Comparison of ENCODE assay signal across 12 cellular contexts in the genomic region with DNA sequence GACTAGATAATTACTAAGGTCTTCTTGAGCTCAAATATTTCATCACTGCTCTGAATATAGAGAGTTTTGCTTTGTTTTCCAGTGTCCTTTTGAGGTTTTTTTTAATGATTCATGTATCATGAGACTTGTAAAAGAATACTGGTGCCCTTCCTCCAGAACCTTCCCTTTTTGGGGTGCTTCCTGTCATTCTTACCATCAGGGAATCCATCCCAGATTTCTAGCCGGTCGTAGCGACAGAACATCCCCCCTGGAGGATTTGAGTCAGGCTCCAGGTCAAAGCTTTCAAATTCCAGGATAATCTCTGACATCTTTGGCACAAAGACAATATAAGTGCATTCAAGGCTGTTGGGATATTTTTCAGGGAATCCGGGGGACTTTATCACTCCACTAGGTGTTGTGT.
DNase-seq lines count a peak whose midpoint lies in the region; ATAC-seq and TF ChIP-seq lines count a peak whose summit lies in the region.
"Had no signal": no experiment of that assay in that cellular context is flagged by ENCODE, and none has a peak within 500 bp of the region (broad histone marks: within the 10 kb centered on the region; RNA-seq: fewer than 3 reads in every experiment).

No MANE protein-coding gene starts in this region.

- H3K27ac ChIP-seq in KMS-11 (no peak overlapping the region), mucosa of rectum (ENCODE audit: low read depth in 2 of 2, low read length in 2 of 2) (peak overlapping the region; percentile 35 to 64)
- H3K27ac ChIP-seq: cardiac muscle cell had no signal

- no peak overlapping the region for H2AFZ ChIP-seq in KMS-11 (ENCODE audit: low read depth)

- H3K36me3 ChIP-seq in KMS-11 (ENCODE audit: insufficient read depth) (no peaks in the 10 kb centered on the region), mucosa of rectum (ENCODE audit: control insufficient read depth in 2 of 2, insufficient read depth in 2 of 2, low read length in 2 of 2) (no peaks in the 10 kb centered on the region)

- H3K9ac ChIP-seq in KMS-11 (no peak overlapping the region), mucosa of rectum (ENCODE audit: low read depth in 1 of 2, low read length in 2 of 2) (no peak overlapping the region)

- peak overlapping the region; percentile 5; the same call in 1 of the 2 replicates for H3K4me2 ChIP-seq in KMS-11

- H3K9me3 ChIP-seq in mucosa of rectum (ENCODE audit: control insufficient read depth in 2 of 2, low read length in 2 of 2), result no peaks in the 10 kb centered on the region

- ATAC-seq in HG03139 (IDR thresholded peaks at IDR 0.05; ENCODE audit: unreplicated experiment), result no peak
- ATAC-seq in GM19351 (IDR thresholded peaks at IDR 0.05; ENCODE audit: unreplicated experiment), result no peak
- ATAC-seq in HG03460 (IDR thresholded peaks at IDR 0.05; ENCODE audit: unreplicated experiment), result no peak
- ATAC-seq in HG02588 (IDR thresholded peaks at IDR 0.05; ENCODE audit: unreplicated experiment), result no peak
- ATAC-seq: stimulated activated naive B cell treated with anti-CD40 and anti-IgM and Interleukin-4, amounts not matched to agents 10 μg/mL and 1 μg/mL and 100 μg/mL, for 72 hours had no signal

- DNase-seq in AG10803 (ENCODE audit: low read depth) (peak; percentile 57), choroid plexus epithelial cell (ENCODE audit: low read depth) (peak; percentile 71)
- DNase-seq: NCI-H524 treated with DMSO at 0.1 percent for 48 hours; nucleus accumbens; stimulated activated naive B cell treated with anti-CD40 and anti-IgM and Interleukin-4, amounts not matched to agents 10 μg/mL and 1 μg/mL and 100 μg/mL, for 72 hours had no signal

- H3K4me1 ChIP-seq in KMS-11 (ENCODE audit: low read depth, poor library complexity, severe bottlenecking), result peaks cover 22% of the 10 kb centered on the region
- peaks cover 6 to 15% of the 10 kb centered on the region in 2 donors for H3K4me1 ChIP-seq in mucosa of rectum (ENCODE audit: control insufficient read depth in 2 of 2, insufficient read depth in 2 of 2, low read length in 2 of 2)

- H3K27me3 ChIP-seq in KMS-11 (ENCODE audit: insufficient read depth, low read depth) (no peaks in the 10 kb centered on the region), mucosa of rectum (ENCODE audit: control insufficient read depth in 2 of 2, insufficient read depth in 2 of 2, low read length in 2 of 2) (no peaks in the 10 kb centered on the region)
- H3K27me3 ChIP-seq: cardiac muscle cell had no signal

- no peak overlapping the region for H3K4me3 ChIP-seq in AG10803 (ENCODE audit: low read length)
- no peak overlapping the region for H3K4me3 ChIP-seq in KMS-11 (IDR thresholded peaks at IDR 0.05; ENCODE audit: insufficient read depth, low read depth, low read length)
- H3K4me3 ChIP-seq in choroid plexus epithelial cell (ENCODE audit: low read depth, low read length), result no peak overlapping the region
- peak overlapping the region in 1 of 2 donors; percentile 18 for H3K4me3 ChIP-seq in mucosa of rectum (ENCODE audit: low read length in 2 of 2)
- H3K4me3 ChIP-seq: cardiac muscle cell had no signal

- H3K79me2 ChIP-seq in KMS-11 (ENCODE audit: insufficient read depth, low read depth), result no peaks in the 10 kb centered on the region

- no peaks in the 10 kb centered on the region for H4K20me1 ChIP-seq in KMS-11 (ENCODE audit: insufficient read depth)

- TF ChIP-seq CTCF in AG10803 (conservative IDR thresholded peaks at IDR 0.05; ENCODE audit: low read length) (no peak), KMS-11 (conservative IDR thresholded peaks at IDR 0.05; ENCODE audit: low read depth, low read length) (no peak), choroid plexus epithelial cell (conservative IDR thresholded peaks at IDR 0.05; ENCODE audit: low read depth, low read length) (no peak)
